In the genomic region with DNA sequence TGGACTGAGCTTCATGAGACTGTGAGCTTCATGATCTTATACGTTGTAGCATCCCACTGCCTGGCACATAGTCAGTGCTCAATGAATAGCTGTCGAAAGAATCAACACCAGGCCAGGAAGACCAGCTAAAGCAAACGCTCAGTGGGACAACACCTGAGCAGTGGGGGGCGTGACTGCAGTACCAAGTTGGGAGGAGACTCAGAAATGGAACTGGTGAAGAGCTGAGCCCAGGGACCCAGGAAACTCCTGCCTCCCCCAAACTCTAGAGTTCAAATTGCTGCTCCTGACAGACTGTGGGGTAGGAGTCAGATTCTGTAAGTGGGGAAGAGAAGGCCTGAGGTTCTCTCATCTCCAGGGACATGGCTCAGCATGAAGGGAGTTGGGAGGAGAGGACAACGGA, we compare ENCODE assay signal across 23 cellular contexts.
"Had no signal": no experiment of that assay in that cellular context is flagged by ENCODE, and none has a peak within 500 bp of the region (broad histone marks: within the 10 kb centered on the region; RNA-seq: fewer than 3 reads in every experiment).

No MANE protein-coding gene starts in this region.

- ATAC-seq: HepG2 had no signal

- DNase-seq: IMR-90, Karpas-422, KG1, MG63, NCI-H1092, NCI-H1105 treated with DMSO at 0.1 percent for 48 hours, NCI-H1417 treated with DMSO at 0.1 percent for 48 hours, NCI-H146, NCI-H1694 treated with DMSO at 0.1 percent for 48 hours, NCI-H1930, NCI-H2081, NCI-H2107, NCI-H2171, NCI-H226, NCI-H446, NCI-H510A, NCI-H524 treated with DMSO at 0.1 percent for 48 hours, NCI-H69, NCI-H774, Right ventricle myocardium superior, RPMI8226, SK-N-SH had no signal
